ENCODE assay signal across 15 cellular contexts in the genomic region with DNA sequence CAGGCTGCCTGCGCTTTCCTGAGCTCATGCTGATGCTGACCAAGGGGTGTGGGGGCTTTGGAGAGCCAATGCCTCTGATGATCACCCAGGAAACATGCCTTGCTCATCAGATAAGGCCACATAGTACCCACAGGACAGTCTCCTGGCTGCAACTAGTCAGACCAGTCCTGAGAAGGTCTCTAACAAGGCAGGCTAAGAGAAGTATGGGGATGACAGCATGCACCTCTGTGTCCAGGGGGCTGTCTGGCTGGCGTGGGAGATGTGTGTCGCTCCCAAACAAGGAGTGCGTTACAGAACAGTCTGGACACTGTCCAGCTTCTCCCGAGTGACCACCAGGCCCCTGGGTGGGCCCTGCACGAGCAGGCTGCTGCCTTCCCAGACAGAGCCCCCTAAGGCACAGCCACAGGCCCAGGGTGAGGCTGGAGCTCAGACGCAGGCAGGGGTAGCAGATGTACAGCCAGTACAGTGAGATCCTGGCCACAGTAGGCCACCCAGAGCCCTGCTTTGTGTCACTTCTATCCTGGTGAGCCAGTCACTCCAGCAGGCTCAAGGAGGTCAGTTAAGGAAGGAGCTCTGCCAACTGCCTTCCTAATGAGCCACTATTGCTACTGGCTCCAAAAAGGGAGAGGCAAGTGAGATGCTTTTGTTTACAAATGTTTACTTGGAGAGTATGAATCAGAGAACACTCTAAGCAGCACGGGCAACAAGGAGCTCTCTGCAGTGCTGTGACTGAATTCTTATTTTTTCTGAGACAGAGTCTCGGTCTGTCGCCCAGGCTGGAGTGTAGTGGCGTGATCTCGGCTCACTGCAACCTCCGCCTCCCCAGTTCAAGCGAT.
DNase-seq lines count a peak whose midpoint lies in the region; ATAC-seq and TF ChIP-seq lines count a peak whose summit lies in the region.
"Had no signal": no experiment of that assay in that cellular context is flagged by ENCODE, and none has a peak within 500 bp of the region (broad histone marks: within the 10 kb centered on the region; RNA-seq: fewer than 3 reads in every experiment).

No MANE protein-coding gene starts in this region.

- in situ Hi-C loops in GM13977 (cut with MboI; ENCODE audit: low pct_unique_long_range_greater_than_20kb, low sequenced_read_pairs, unreplicated experiment), result no loop called here

- POLR2A ChIA-PET in MCF 10A (lab: Yijun Ruan, JAX), result interaction anchor here (0.7 kb wide), 1 partner anchor 11 kb away, joined by 3 read pairs; no protein-coding TSS in a partner anchor

- no peaks in the 10 kb centered on the region for H3K27me3 Mint-ChIP-seq in activated T-helper 17 cell treated with anti-CD3 and anti-CD28 coated beads, Interleukin-2, amount 50 U/mL, for 72 hours
- no peaks in the 10 kb centered on the region for H3K27me3 Mint-ChIP-seq in MCF 10A (ENCODE audit: insufficient read depth, unreplicated experiment)

- H3K4me3 Mint-ChIP-seq in activated T-helper 17 cell treated with anti-CD3 and anti-CD28 coated beads, Interleukin-2, amount 50 U/mL, for 72 hours, result no peak overlapping the region
- no peak overlapping the region for H3K4me3 Mint-ChIP-seq in MCF 10A (ENCODE audit: unreplicated experiment)
- H3K4me3 Mint-ChIP-seq: WTC11 had no signal

- no peaks in the 10 kb centered on the region for H3K4me1 ChIP-seq in upper lobe of right lung

- no TSS peak for BruUV-seq in MCF 10A (replicated peaks; lab: Mats Ljungman, UMichigan)

- H3K36me3 ChIP-seq in upper lobe of right lung, result peaks cover 99% of the 10 kb centered on the region

- H3K4me1 Mint-ChIP-seq in activated T-helper 17 cell treated with anti-CD3 and anti-CD28 coated beads, Interleukin-2, amount 50 U/mL, for 72 hours, result no peaks in the 10 kb centered on the region
- H3K4me1 Mint-ChIP-seq in MCF 10A (ENCODE audit: insufficient read depth, unreplicated experiment), result no peaks in the 10 kb centered on the region
- H3K4me1 Mint-ChIP-seq: WTC11 had no signal

- no peaks in the 10 kb centered on the region for H3K27me3 ChIP-seq in upper lobe of right lung

- intact Hi-C loops in upper lobe of right lung (cut with DNase I) (no loop called here), MCF 10A (cut with micrococcal nuclease) (no loop called here)

- DNase-seq in DMS79 treated with DMSO at 0.1 percent for 48 hours (lab: John Stamatoyannopoulos, UW) (peak; percentile 1), left lobe of liver (ENCODE audit: low spot score) (peak; percentile 27), upper lobe of right lung (no peak), GM13977 (ENCODE audit: low spot score) (no peak), MCF 10A (ENCODE audit: unreplicated experiment) (no peak), activated gamma-delta T cell treated with Interleukin-2 at 50 U/mL for 16 hours (no peak)
- DNase-seq: activated effector memory CD4-positive, alpha-beta T cell treated with Interleukin-2 at 50 U/mL for 16 hours; amniotic stem cell; effector memory CD4-positive, alpha-beta T cell; left cardiac atrium; NCI-H524 treated with DMSO at 0.1 percent for 48 hours; SIG-M5; T-helper 2 cell had no signal

- no peak for ATAC-seq in activated T-helper 17 cell treated with anti-CD3 and anti-CD28 coated beads, Interleukin-2, amount 50 U/mL, for 72 hours (replicated peaks)
- ATAC-seq in left lobe of liver, result no peak
- peak; percentile 45 for ATAC-seq in upper lobe of right lung
- ATAC-seq: left cardiac atrium, WTC11 had no signal

- H3K9me3 Mint-ChIP-seq in activated T-helper 17 cell treated with anti-CD3 and anti-CD28 coated beads, Interleukin-2, amount 50 U/mL, for 72 hours, result no peaks in the 10 kb centered on the region
- H3K9me3 Mint-ChIP-seq in MCF 10A (ENCODE audit: unreplicated experiment), result no peaks in the 10 kb centered on the region
- H3K9me3 Mint-ChIP-seq: WTC11 had no signal

- peak overlapping the region; percentile 58 for H3K27ac Mint-ChIP-seq in activated T-helper 17 cell treated with anti-CD3 and anti-CD28 coated beads, Interleukin-2, amount 50 U/mL, for 72 hours
- H3K27ac Mint-ChIP-seq in MCF 10A (ENCODE audit: low read depth, unreplicated experiment), result no peak overlapping the region
- H3K27ac Mint-ChIP-seq: WTC11 had no signal

- CTCF ChIA-PET in MCF 10A (lab: Yijun Ruan, JAX), result no interaction called here

- no peak overlapping the region for H3K4me3 ChIP-seq in upper lobe of right lung

- H3K27ac ChIP-seq in upper lobe of right lung, result no peak overlapping the region

- H3K36me3 Mint-ChIP-seq in activated T-helper 17 cell treated with anti-CD3 and anti-CD28 coated beads, Interleukin-2, amount 50 U/mL, for 72 hours (ENCODE audit: low read depth), result peaks cover 80% of the 10 kb centered on the region
- peaks cover 71% of the 10 kb centered on the region for H3K36me3 Mint-ChIP-seq in MCF 10A (ENCODE audit: insufficient read depth, unreplicated experiment)

- TF ChIP-seq CTCF in upper lobe of right lung (IDR thresholded peaks at IDR 0.05), result no peak
- TF ChIP-seq CTCF in GM13977 (IDR thresholded peaks at IDR 0.05; ENCODE audit: extremely low read depth, insufficient read depth, missing control alignments), result no peak
- no peak for TF ChIP-seq CTCF in MCF 10A (IDR thresholded peaks at IDR 0.05; ENCODE audit: unreplicated experiment)

- H3K9me3 ChIP-seq in upper lobe of right lung, result no peaks in the 10 kb centered on the region

Comparison
In these comparisons a context has a peak if more than half of its experiments do, and no peak if none do; other contexts are left out.
1. DNase-seq: peak in DMS79 treated with DMSO at 0.1 percent for 48 hours (single experiment) and left lobe of liver (single experiment); none in upper lobe of right lung (single experiment), GM13977 (single experiment), MCF 10A (single experiment) and activated gamma-delta T cell treated with Interleukin-2 at 50 U/mL for 16 hours (single experiment).